ENCODE assay signal across 9 cellular contexts in genomic region chr3:161103776-161104175, GRCh38. TPM values are rescaled to one million over a fixed set of nuclear protein-coding genes. Genes with fewer than 3 reads are reported as not detected.
DNase-seq lines count a peak whose midpoint lies in the region; ATAC-seq, FAIRE-seq and TF ChIP-seq lines count a peak whose summit lies in the region.
"Not testable (repeated sequence)": the region's sequence is repeated elsewhere in the genome, so short reads cannot be mapped to it uniquely, and the experiment has no call there.
"Had no signal": no experiment of that assay in that cellular context is flagged by ENCODE, and none has a peak within 500 bp of the region (broad histone marks: within the 10 kb centered on the region; RNA-seq: fewer than 3 reads in every experiment).

No MANE protein-coding gene starts in this region.

- dilution Hi-C loops in endothelial cell of umbilical vein (cut with MboI; ENCODE audit: extremely low pct_ligation_motif_present, low sequenced_read_pairs), result not testable (repeated sequence)

- not testable (repeated sequence) for H3K79me2 ChIP-seq in PC-9 (ENCODE audit: low read depth); astrocyte (ENCODE audit: insufficient read depth, low read length); endothelial cell of umbilical vein (ENCODE audit: control insufficient read depth, insufficient read depth, low read length); parathyroid adenoma

- CTCF ChIA-PET in Caco-2 (lab: Charles Lee); PC-9 (lab: Charles Lee): not testable (repeated sequence)
- CTCF ChIA-PET in endothelial cell of umbilical vein (lab: Charles Lee), result interaction anchor here (0.7 to 1.2 kb wide), 2 partner anchors 147 to 171 kb away, joined by 4 read pairs; no protein-coding TSS in a partner anchor

- BruUV-seq in Caco-2 (replicated peaks; lab: Mats Ljungman, UMichigan) (TSS peak; percentile 39), PC-9 (replicated peaks; lab: Mats Ljungman, UMichigan) (TSS peak; percentile 43)
- BruUV-seq in endothelial cell of umbilical vein (replicated peaks; lab: Mats Ljungman, UMichigan), result not testable (repeated sequence)

- peaks cover 13% of the 10 kb centered on the region for H3K36me3 Mint-ChIP-seq in Caco-2 (ENCODE audit: insufficient read depth, unreplicated experiment)
- not testable (repeated sequence) for H3K36me3 Mint-ChIP-seq in astrocyte (ENCODE audit: low read depth, unreplicated experiment)

- ATAC-seq in right cardiac atrium; thoracic aorta (ENCODE audit: insufficient number of reproducible peaks, low FRiP score, low read depth): not testable (repeated sequence)

- H3K9me2 ChIP-seq in PC-9 (ENCODE audit: insufficient read depth), result not testable (repeated sequence)

- H3K9me1 ChIP-seq in endothelial cell of umbilical vein (replicated peaks; ENCODE audit: control insufficient read depth, extremely low read depth, insufficient read depth, low read length), result not testable (repeated sequence)

- H2AFZ ChIP-seq in PC-9; astrocyte (ENCODE audit: low read depth, low read length); endothelial cell of umbilical vein (ENCODE audit: low read depth, low read length): not testable (repeated sequence)
- H2AFZ ChIP-seq in parathyroid adenoma, result peak overlapping the region; percentile 99

- H3K27me3 Mint-ChIP-seq in Caco-2 (ENCODE audit: insufficient read depth, unreplicated experiment), result not testable (repeated sequence)
- peaks cover 13% of the 10 kb centered on the region for H3K27me3 Mint-ChIP-seq in astrocyte (ENCODE audit: low read depth, unreplicated experiment)

- not testable (repeated sequence) for TF ChIP-seq POLR2A in endothelial cell of umbilical vein (IDR thresholded peaks at IDR 0.05; ENCODE audit: low read depth, low read length)

- H4K20me1 ChIP-seq in PC-9 (ENCODE audit: insufficient read depth); astrocyte (ENCODE audit: insufficient read depth, low read length); endothelial cell of umbilical vein (replicated peaks; ENCODE audit: control insufficient read depth, extremely low read depth, insufficient read depth, low read length): not testable (repeated sequence)

- H3K4me1 ChIP-seq in Caco-2 (peaks cover 19% of the 10 kb centered on the region), PC-9 (replicated peaks; ENCODE audit: insufficient read depth) (peaks cover 23% of the 10 kb centered on the region), thoracic aorta (ENCODE audit: control insufficient read depth in 1 of 2, low read depth in 2 of 2) (peaks cover 0 to 20% of the 10 kb centered on the region in 2 donors)
- H3K4me1 ChIP-seq in astrocyte (ENCODE audit: insufficient read depth, low read length); endothelial cell of umbilical vein (ENCODE audit: control insufficient read depth, extremely low read depth, insufficient read depth, low read length); right cardiac atrium (ENCODE audit: control insufficient read depth, insufficient read depth, low read length); muscle layer of duodenum (ENCODE audit: control insufficient read depth in 1 of 2, insufficient read depth in 2 of 2, low read length in 2 of 2); parathyroid adenoma: not testable (repeated sequence)

- not testable (repeated sequence) for H3K27ac Mint-ChIP-seq in Caco-2 (ENCODE audit: unreplicated experiment); astrocyte (ENCODE audit: unreplicated experiment)

- POLR2A ChIA-PET in Caco-2 (lab: Charles Lee); PC-9 (lab: Charles Lee; ENCODE audit: unreplicated experiment); endothelial cell of umbilical vein (lab: Charles Lee): not testable (repeated sequence)

- not testable (repeated sequence) for H3K4me1 Mint-ChIP-seq in Caco-2 (ENCODE audit: low read depth, unreplicated experiment); astrocyte (ENCODE audit: low read depth, unreplicated experiment)

- intact Hi-C loops in Caco-2 (cut with micrococcal nuclease; ENCODE audit: unreplicated experiment), result loop anchor here (5.0 to 10.0 kb wide), 2 partner anchors 119 to 539 kb away; partner anchors contain the start of genes KPNA4 and NMD3
- intact Hi-C loops in PC-9 (cut with micrococcal nuclease; ENCODE audit: unreplicated experiment), result loop anchor here (1.0 to 10.0 kb wide), 2 partner anchors 118 to 321 kb away; partner anchors contain the start of gene NMD3
- intact Hi-C loops in endothelial cell of umbilical vein (cut with micrococcal nuclease), result loop anchor here (1.0 to 2.0 kb wide), 4 partner anchors 33 to 117 kb away; partner anchors contain the start of gene NMD3
- intact Hi-C loops in right cardiac atrium (cut with DNase I), result loop anchor here in 2 of 4 donors (10.0 kb wide), 2 partner anchors 51 to 81 kb away; no protein-coding TSS in a partner anchor

- not testable (repeated sequence) for H3K4me3 ChIP-seq in Caco-2 (ENCODE audit: low read depth, low read length); PC-9
- H3K4me3 ChIP-seq in astrocyte (ENCODE audit: insufficient read depth, low read depth, low read length) (peak overlapping the region; percentile 79), endothelial cell of umbilical vein (replicated peaks in 1 of 3; ENCODE audit: insufficient read depth in 1 of 3, low read depth in 1 of 3, low read length in 3 of 3) (peak overlapping the region in 1 of 3 experiments; percentile 52), right cardiac atrium (ENCODE audit: low read length) (peak overlapping the region; percentile 51), muscle layer of duodenum (ENCODE audit: low read depth in 1 of 2, low read length in 2 of 2) (peak overlapping the region; percentile 75 to 83), parathyroid adenoma (ENCODE audit: low read depth, low read length) (peak overlapping the region; percentile 73), thoracic aorta (peak overlapping the region; percentile 92)

- peak overlapping the region; percentile 85 for H3K4me2 ChIP-seq in PC-9
- H3K4me2 ChIP-seq in astrocyte (ENCODE audit: low read length), result peak overlapping the region; percentile 97
- H3K4me2 ChIP-seq in endothelial cell of umbilical vein (ENCODE audit: insufficient read depth, low read length), result peak overlapping the region; percentile 65
- H3K4me2 ChIP-seq in parathyroid adenoma (ENCODE audit: low read length), result peak overlapping the region; percentile 96

- not testable (repeated sequence) for H3K9ac ChIP-seq in astrocyte (ENCODE audit: low read length); endothelial cell of umbilical vein (replicated peaks; ENCODE audit: extremely low read depth, insufficient read depth, low read length); parathyroid adenoma

- not testable (repeated sequence) for H3F3A ChIP-seq in PC-9 (ENCODE audit: insufficient read depth, low read depth)

- not testable (repeated sequence) for TF ChIP-seq CTCF in Caco-2 (IDR thresholded peaks at IDR 0.05; ENCODE audit: insufficient read depth in 1 of 2, low read depth in 1 of 2, low read length in 1 of 2, severe bottlenecking in 1 of 2, unreplicated experiment in 1 of 2); PC-9 (conservative IDR thresholded peaks at IDR 0.05); astrocyte (IDR thresholded peaks at IDR 0.05; ENCODE audit: insufficient read depth, low read depth, low read length); endothelial cell of umbilical vein (IDR thresholded peaks at IDR 0.05; ENCODE audit: extremely low read depth in 1 of 2, insufficient read depth in 1 of 2, low read depth in 1 of 2, low read length in 2 of 2); parathyroid adenoma (IDR thresholded peaks at IDR 0.05); thoracic aorta (IDR thresholded peaks at IDR 0.05)

- FAIRE-seq in astrocyte (lab: Jason Lieb, UNC); endothelial cell of umbilical vein (lab: Jason Lieb, UNC): not testable (repeated sequence)

- not testable (repeated sequence) for DNase-seq in Caco-2; PC-9; astrocyte (ENCODE audit: low read depth); endothelial cell of umbilical vein (ENCODE audit: low read depth, low spot score); thoracic aorta (ENCODE audit: low spot score)
- peak in 2 of 3 donors; percentile 57 to 61 for DNase-seq in right cardiac atrium

- 63% methylated on average over 18 of the region's 18 CpGs for WGBS in right cardiac atrium

- H3K9me3 ChIP-seq in Caco-2; PC-9 (ENCODE audit: insufficient read depth, low read depth); astrocyte (ENCODE audit: insufficient read depth, low read depth, low read length); endothelial cell of umbilical vein (replicated peaks; ENCODE audit: control insufficient read depth, insufficient read depth, low read length); right cardiac atrium (ENCODE audit: control insufficient read depth, low read length); muscle layer of duodenum (ENCODE audit: control insufficient read depth in 1 of 2, low read length in 2 of 2); parathyroid adenoma (ENCODE audit: control insufficient read depth, low read length); thoracic aorta: not testable (repeated sequence)

- not testable (repeated sequence) for H3K36me3 ChIP-seq in Caco-2 (ENCODE audit: control insufficient read depth, insufficient read depth, low read length); PC-9 (ENCODE audit: low read depth); astrocyte (ENCODE audit: insufficient read depth, low read length); endothelial cell of umbilical vein (ENCODE audit: control insufficient read depth in 2 of 2, extremely low read depth in 1 of 2, insufficient read depth in 2 of 2, low read length in 2 of 2); parathyroid adenoma (ENCODE audit: control insufficient read depth, insufficient read depth, low read length); thoracic aorta
- H3K36me3 ChIP-seq in muscle layer of duodenum (ENCODE audit: control insufficient read depth in 1 of 2, insufficient read depth in 2 of 2, low read length in 2 of 2), result peaks cover 11 to 20% of the 10 kb centered on the region in 2 donors

- not testable (repeated sequence) for H3K9me3 Mint-ChIP-seq in Caco-2 (ENCODE audit: unreplicated experiment); astrocyte (ENCODE audit: unreplicated experiment)

- H3K27me3 ChIP-seq in Caco-2 (replicated peaks; ENCODE audit: control insufficient read depth, insufficient read depth, low read length); PC-9 (ENCODE audit: insufficient read depth, low read depth); astrocyte (ENCODE audit: insufficient read depth, low read length); endothelial cell of umbilical vein (ENCODE audit: control insufficient read depth in 2 of 2, insufficient read depth in 2 of 2, low read length in 2 of 2); right cardiac atrium (ENCODE audit: control insufficient read depth, insufficient read depth); muscle layer of duodenum (ENCODE audit: low read depth, low read length); parathyroid adenoma (ENCODE audit: control insufficient read depth, insufficient read depth, low read length); thoracic aorta (replicated peaks; ENCODE audit: insufficient read depth): not testable (repeated sequence)

- H3K27ac ChIP-seq in PC-9; astrocyte (ENCODE audit: low read depth, low read length); endothelial cell of umbilical vein (ENCODE audit: insufficient read depth, low read depth, low read length); muscle layer of duodenum (ENCODE audit: low read length); parathyroid adenoma: not testable (repeated sequence)
- H3K27ac ChIP-seq in right cardiac atrium (ENCODE audit: low read length) (peak overlapping the region; percentile 45), thoracic aorta (peak overlapping the region; percentile 67 to 82)

- H3K4me3 Mint-ChIP-seq in Caco-2 (ENCODE audit: unreplicated experiment) (peak overlapping the region; percentile 75), astrocyte (ENCODE audit: unreplicated experiment) (peak overlapping the region; percentile 91)

RNA-seq across cellular contexts. Expression of gene B3GALNT1, which starts 1.4 kb away (rescaled TPM):
- total RNA-seq in Caco-2 (2022) (8.2 and 9.0 TPM in 2 replicates), PC-9 (2021) (8.8 and 17.3 TPM in 2 replicates), astrocyte (11.1 and 12.8 TPM in 2 replicates), endothelial cell of umbilical vein (13.7 and 29.4 TPM in 2 replicates), right cardiac atrium (10 to 100 TPM; 64.9 to 89.6 (median 79.6) TPM), thoracic aorta (10 to 100 TPM; 13.8 to 16.4 TPM)
- polyA plus RNA-seq in endothelial cell of umbilical vein (17.0 and 19.4 TPM in 2 replicates), right cardiac atrium (27.5 TPM)
- 16.2 and 16.4 TPM in 2 replicates for polyA plus RNA-seq in endothelial cell of umbilical vein (2011; cell fraction: cytosol; rRNA removed)
- 14.7 and 15.4 TPM in 2 replicates for polyA plus RNA-seq in endothelial cell of umbilical vein (2011; cell fraction: nucleus; rRNA removed)
- 12.3 and 18.2 TPM in 2 replicates for polyA plus RNA-seq in endothelial cell of umbilical vein (2012)
- 45.9 and 61.8 TPM in 2 replicates for polyA minus RNA-seq in endothelial cell of umbilical vein
- polyA minus RNA-seq in endothelial cell of umbilical vein (2011; cell fraction: cytosol; rRNA and poly(A)+ RNA removed), result not detected
- 13.6 and 15.8 TPM in 2 replicates for polyA minus RNA-seq in endothelial cell of umbilical vein (2011; cell fraction: nucleus; rRNA and poly(A)+ RNA removed)
- total RNA-seq: HT-29 had no signal
